Comparison of ENCODE assay signal across 9 cellular contexts in the genomic region with DNA sequence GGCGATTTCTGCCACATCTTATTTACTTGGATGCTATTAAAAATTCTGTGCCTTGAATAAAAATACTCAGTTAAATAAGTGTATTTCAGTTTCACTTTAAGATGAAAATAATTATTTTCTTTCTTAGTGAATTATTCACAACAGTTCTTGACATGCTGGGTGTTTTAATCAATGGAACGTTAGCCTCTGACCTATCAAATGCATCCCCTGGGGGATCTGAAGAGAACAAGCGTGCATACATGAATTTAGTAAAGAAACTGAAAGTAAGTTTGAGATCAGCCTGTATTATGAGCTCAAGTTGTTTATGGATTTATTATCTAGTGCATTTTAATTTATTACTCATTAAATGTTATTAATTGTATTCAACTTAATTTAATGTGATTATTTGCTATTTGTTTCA. TPM values are rescaled to one million over a fixed set of nuclear protein-coding genes. Genes with fewer than 3 reads are reported as not detected.
DNase-seq lines count a peak whose midpoint lies in the region; ATAC-seq and TF ChIP-seq lines count a peak whose summit lies in the region.
"Had no signal": no experiment of that assay in that cellular context is flagged by ENCODE, and none has a peak within 500 bp of the region (broad histone marks: within the 10 kb centered on the region; RNA-seq: fewer than 3 reads in every experiment).

No MANE protein-coding gene starts in this region.

- no peaks in the 10 kb centered on the region for H3K36me3 Mint-ChIP-seq in T-helper 2 cell treated with Interferon-gamma antibody and Interleukin-4, amounts not matched to agents 5 μg/mL and 100 μg/mL, for 36 hours (ENCODE audit: low read depth)

- peak; percentile 60 for ATAC-seq in GM18517 (IDR thresholded peaks at IDR 0.05; ENCODE audit: unreplicated experiment)
- peak; percentile 57 for ATAC-seq in GM21717 (IDR thresholded peaks at IDR 0.05; ENCODE audit: unreplicated experiment)
- ATAC-seq in HG03565 (IDR thresholded peaks at IDR 0.05; ENCODE audit: unreplicated experiment) = peak; percentile 35

- no peak for DNase-seq in NCI-H526 (lab: John Stamatoyannopoulos, UW)
- DNase-seq in esophagus squamous epithelium (lab: John Stamatoyannopoulos, UW) = no peak
- no peak for DNase-seq in T-helper 2 cell treated with Interferon-gamma antibody and Interleukin-4, amounts not matched to agents 5 μg/mL and 100 μg/mL, for 36 hours (ENCODE audit: low spot score)
- no peak for DNase-seq in activated CD4-positive, alpha-beta T cell treated with anti-CD3 and anti-CD28 coated beads for 1 hour

- no peaks in the 10 kb centered on the region for H3K27me3 Mint-ChIP-seq in T-helper 2 cell treated with Interferon-gamma antibody and Interleukin-4, amounts not matched to agents 5 μg/mL and 100 μg/mL, for 36 hours (ENCODE audit: low read depth)

- H3K4me1 ChIP-seq in muscle layer of duodenum (ENCODE audit: control insufficient read depth in 1 of 2, insufficient read depth in 2 of 2, low read length in 2 of 2) = peaks cover 6 to 8% of the 10 kb centered on the region in 2 donors
- H3K4me1 ChIP-seq in esophagus squamous epithelium = peaks cover 0 to 8% (median 0%) of the 10 kb centered on the region in 3 donors

- H3K27me3 ChIP-seq in muscle layer of duodenum (ENCODE audit: low read depth, low read length) = no peaks in the 10 kb centered on the region
- no peaks in the 10 kb centered on the region for H3K27me3 ChIP-seq in esophagus squamous epithelium

- H3K9me3 ChIP-seq in muscle layer of duodenum (ENCODE audit: control insufficient read depth in 1 of 2, low read length in 2 of 2) (no peaks in the 10 kb centered on the region), esophagus squamous epithelium (no peaks in the 10 kb centered on the region)

- H3K36me3 ChIP-seq in muscle layer of duodenum (ENCODE audit: control insufficient read depth in 1 of 2, insufficient read depth in 2 of 2, low read length in 2 of 2) = peaks cover 0 to 5% of the 10 kb centered on the region in 2 donors
- H3K36me3 ChIP-seq in esophagus squamous epithelium = no peaks in the 10 kb centered on the region

- H3K27ac ChIP-seq in muscle layer of duodenum (ENCODE audit: low read length) = no peak overlapping the region
- peak overlapping the region in 1 of 4 donors; percentile 22 for H3K27ac ChIP-seq in esophagus squamous epithelium

- peaks cover 9% of the 10 kb centered on the region for H3K4me1 Mint-ChIP-seq in T-helper 2 cell treated with Interferon-gamma antibody and Interleukin-4, amounts not matched to agents 5 μg/mL and 100 μg/mL, for 36 hours (ENCODE audit: low read depth)

- H3K4me3 ChIP-seq in muscle layer of duodenum (ENCODE audit: low read depth in 1 of 2, low read length in 2 of 2) (peak overlapping the region; percentile 33 to 47), esophagus squamous epithelium (peak overlapping the region in 2 of 4 donors; percentile 15 to 34)
- H3K4me3 ChIP-seq: skin epidermis had no signal

- H3K27ac Mint-ChIP-seq in T-helper 2 cell treated with Interferon-gamma antibody and Interleukin-4, amounts not matched to agents 5 μg/mL and 100 μg/mL, for 36 hours = no peak overlapping the region

- no peak overlapping the region for H3K4me3 Mint-ChIP-seq in T-helper 2 cell treated with Interferon-gamma antibody and Interleukin-4, amounts not matched to agents 5 μg/mL and 100 μg/mL, for 36 hours

- intact Hi-C loops in esophagus squamous epithelium (cut with DNase I) = no loop called here

- TF ChIP-seq CTCF in esophagus squamous epithelium (IDR thresholded peaks at IDR 0.05) = no peak

- WGBS in esophagus squamous epithelium, 2 donors = 36 to 51% methylated on average over 3 of the region's 3 CpGs

- no peak for TF ChIP-seq POLR2A in esophagus squamous epithelium (IDR thresholded peaks at IDR 0.05)

- no peaks in the 10 kb centered on the region for H3K9me3 Mint-ChIP-seq in T-helper 2 cell treated with Interferon-gamma antibody and Interleukin-4, amounts not matched to agents 5 μg/mL and 100 μg/mL, for 36 hours

RNA-seq across cellular contexts. Expression of a gene that starts 0.6 kb away (rescaled TPM):
- total RNA-seq in esophagus squamous epithelium = 1 to 10 TPM in 2 of 4 donors, not detected in 2; 1.9 to 3.1 TPM

RNA-seq across cellular contexts. Expression of a gene that starts 54.6 kb away (rescaled TPM):
- total RNA-seq in esophagus squamous epithelium = 1 to 10 TPM in 2 of 4 donors, under 1 TPM in 1, not detected in 1; 0.18 to 3.1 (median 1.2) TPM
